Comparison of ENCODE assay signal across 1 cellular context in the genomic region with DNA sequence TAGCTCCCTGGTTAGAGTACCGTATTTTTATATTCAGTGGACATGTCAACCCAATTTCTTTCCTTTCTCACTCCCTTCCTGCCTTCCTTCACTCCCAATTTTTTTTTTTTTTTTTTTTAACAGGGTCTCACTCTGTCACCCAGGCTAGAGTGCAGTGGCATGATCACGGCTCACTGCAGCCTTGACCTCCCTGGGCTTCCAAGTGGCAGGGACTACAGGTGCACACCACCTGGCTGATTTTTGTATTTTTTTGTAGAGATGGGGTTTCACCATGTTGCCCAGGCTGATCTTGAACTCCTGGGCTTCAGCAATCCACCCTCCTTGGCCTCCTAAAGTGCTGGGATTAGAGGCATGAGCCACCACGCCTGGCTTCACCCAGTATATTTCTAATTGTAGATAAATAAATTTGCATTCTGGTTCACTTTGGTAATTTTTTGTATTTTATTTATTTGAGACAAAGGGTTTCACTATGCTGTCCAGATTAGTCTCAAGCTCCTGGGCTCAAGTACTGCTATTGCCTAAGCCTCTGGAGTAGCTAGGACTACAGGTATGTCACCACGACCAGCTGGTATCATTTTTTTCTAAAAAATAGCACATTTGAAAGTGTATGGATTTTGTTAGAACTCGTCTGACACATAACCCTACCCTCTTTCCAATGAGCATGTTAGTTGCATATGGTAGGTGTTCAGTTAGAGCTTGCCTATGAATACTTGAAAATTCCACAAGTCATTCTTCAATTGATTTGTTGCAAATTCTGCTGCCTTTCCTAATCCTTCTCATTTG.
TF ChIP-seq lines count a peak whose summit lies in the region.

No MANE protein-coding gene starts in this region.

TF ChIP-seq in K562, 482 proteins besides CTCF, POLR2A, EP300 and RAD21:
- TF ChIP-seq NCOA4 (IDR thresholded peaks at IDR 0.05; ENCODE audit: partially characterized antibody) (no peak), ZNF384 (IDR thresholded peaks at IDR 0.05; ENCODE audit: low read depth, low read length) (peak; percentile 17; the same call in 1 of the 2 replicates), BRD4 (IDR thresholded peaks at IDR 0.05) (no peak), PHTF2 (CRISPR knock-in tag; IDR thresholded peaks at IDR 0.05) (peak; percentile 32; the same call in 1 of the 2 replicates), L3MBTL2 (IDR thresholded peaks at IDR 0.05) (0 out of 2 replicates have a peak, but pooled peaks have one; percentile 5)
- TF ChIP-seq, protein P1, sequence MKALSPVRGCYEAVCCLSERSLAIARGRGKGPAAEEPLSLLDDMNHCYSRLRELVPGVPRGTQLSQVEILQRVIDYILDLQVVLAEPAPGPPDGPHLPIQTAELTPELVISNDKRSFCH (CRISPR knock-in tag; IDR thresholded peaks at IDR 0.05): no peak
- TF ChIP-seq, protein P1 (tag; IDR thresholded peaks at IDR 0.05): no peak
- TF ChIP-seq, protein P2, sequence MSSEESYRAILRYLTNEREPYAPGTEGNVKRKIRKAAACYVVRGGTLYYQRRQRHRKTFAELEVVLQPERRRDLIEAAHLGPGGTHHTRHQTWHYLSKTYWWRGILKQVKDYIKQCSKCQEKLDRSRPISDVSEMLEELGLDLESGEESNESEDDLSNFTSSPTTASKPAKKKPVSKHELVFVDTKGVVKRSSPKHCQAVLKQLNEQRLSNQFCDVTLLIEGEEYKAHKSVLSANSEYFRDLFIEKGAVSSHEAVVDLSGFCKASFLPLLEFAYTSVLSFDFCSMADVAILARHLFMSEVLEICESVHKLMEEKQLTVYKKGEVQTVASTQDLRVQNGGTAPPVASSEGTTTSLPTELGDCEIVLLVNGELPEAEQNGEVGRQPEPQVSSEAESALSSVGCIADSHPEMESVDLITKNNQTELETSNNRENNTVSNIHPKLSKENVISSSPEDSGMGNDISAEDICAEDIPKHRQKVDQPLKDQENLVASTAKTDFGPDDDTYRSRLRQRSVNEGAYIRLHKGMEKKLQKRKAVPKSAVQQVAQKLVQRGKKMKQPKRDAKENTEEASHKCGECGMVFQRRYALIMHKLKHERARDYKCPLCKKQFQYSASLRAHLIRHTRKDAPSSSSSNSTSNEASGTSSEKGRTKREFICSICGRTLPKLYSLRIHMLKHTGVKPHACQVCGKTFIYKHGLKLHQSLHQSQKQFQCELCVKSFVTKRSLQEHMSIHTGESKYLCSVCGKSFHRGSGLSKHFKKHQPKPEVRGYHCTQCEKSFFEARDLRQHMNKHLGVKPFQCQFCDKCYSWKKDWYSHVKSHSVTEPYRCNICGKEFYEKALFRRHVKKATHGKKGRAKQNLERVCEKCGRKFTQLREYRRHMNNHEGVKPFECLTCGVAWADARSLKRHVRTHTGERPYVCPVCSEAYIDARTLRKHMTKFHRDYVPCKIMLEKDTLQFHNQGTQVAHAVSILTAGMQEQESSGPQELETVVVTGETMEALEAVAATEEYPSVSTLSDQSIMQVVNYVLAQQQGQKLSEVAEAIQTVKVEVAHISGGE (CRISPR knock-in tag; IDR thresholded peaks at IDR 0.05): peak in 1 of 3 experiments; percentile 13; a peak in 1 of 6 replicates
- TF ChIP-seq, protein P3, sequence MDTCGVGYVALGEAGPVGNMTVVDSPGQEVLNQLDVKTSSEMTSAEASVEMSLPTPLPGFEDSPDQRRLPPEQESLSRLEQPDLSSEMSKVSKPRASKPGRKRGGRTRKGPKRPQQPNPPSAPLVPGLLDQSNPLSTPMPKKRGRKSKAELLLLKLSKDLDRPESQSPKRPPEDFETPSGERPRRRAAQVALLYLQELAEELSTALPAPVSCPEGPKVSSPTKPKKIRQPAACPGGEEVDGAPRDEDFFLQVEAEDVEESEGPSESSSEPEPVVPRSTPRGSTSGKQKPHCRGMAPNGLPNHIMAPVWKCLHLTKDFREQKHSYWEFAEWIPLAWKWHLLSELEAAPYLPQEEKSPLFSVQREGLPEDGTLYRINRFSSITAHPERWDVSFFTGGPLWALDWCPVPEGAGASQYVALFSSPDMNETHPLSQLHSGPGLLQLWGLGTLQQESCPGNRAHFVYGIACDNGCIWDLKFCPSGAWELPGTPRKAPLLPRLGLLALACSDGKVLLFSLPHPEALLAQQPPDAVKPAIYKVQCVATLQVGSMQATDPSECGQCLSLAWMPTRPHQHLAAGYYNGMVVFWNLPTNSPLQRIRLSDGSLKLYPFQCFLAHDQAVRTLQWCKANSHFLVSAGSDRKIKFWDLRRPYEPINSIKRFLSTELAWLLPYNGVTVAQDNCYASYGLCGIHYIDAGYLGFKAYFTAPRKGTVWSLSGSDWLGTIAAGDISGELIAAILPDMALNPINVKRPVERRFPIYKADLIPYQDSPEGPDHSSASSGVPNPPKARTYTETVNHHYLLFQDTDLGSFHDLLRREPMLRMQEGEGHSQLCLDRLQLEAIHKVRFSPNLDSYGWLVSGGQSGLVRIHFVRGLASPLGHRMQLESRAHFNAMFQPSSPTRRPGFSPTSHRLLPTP (IDR thresholded peaks at IDR 0.05; ENCODE audit: borderline replicate concordance, extremely low read depth, insufficient read length): no peak
